1 cellular context compared by ENCODE assay signal in genomic region chr6:158686791-158687381, GRCh38.
TF ChIP-seq lines count a peak whose summit lies in the region.

No MANE protein-coding gene starts in this region.

TF ChIP-seq in K562, 482 proteins besides CTCF, POLR2A, EP300 and RAD21 (continued from another document):
- no peak for TF ChIP-seq ELK3 (CRISPR knock-in tag; IDR thresholded peaks at IDR 0.05)
- TF ChIP-seq NFRKB (IDR thresholded peaks at IDR 0.05; ENCODE audit: low read depth) = no peak
